In genomic region chr6:170022291-170022722, GRCh38 we compare ENCODE assay signal across 14 cellular contexts.
"Had no signal": no experiment of that assay in that cellular context is flagged by ENCODE, and none has a peak within 500 bp of the region (broad histone marks: within the 10 kb centered on the region; RNA-seq: fewer than 3 reads in every experiment).

No MANE protein-coding gene starts in this region.

- H3K9me3 ChIP-seq: gastroesophageal sphincter, left lung, prostate gland had no signal

- H3K9me3 Mint-ChIP-seq: activated CD4-positive, alpha-beta T cell treated with anti-CD3 and anti-CD28 coated beads, Interleukin-2, amount 10 ng/mL, durations not matched to agents 24 days and 14 days; activated T-helper 17 cell treated with anti-CD3 and anti-CD28 coated beads, Interleukin-2, amount 50 U/mL, for 72 hours; nephron; stimulated activated naive B cell treated with anti-CD40 and anti-IgM and Interleukin-4, amounts not matched to agents 10 μg/mL and 1 μg/mL and 100 μg/mL, for 72 hours had no signal

- ATAC-seq: activated T-helper 17 cell treated with anti-CD3 and anti-CD28 coated beads, Interleukin-2, amount 50 U/mL, for 72 hours; left lung; stimulated activated naive B cell treated with anti-CD40 and anti-IgM and Interleukin-4, amounts not matched to agents 10 μg/mL and 1 μg/mL and 100 μg/mL, for 72 hours; T-helper 17 cell had no signal

- H3K4me1 Mint-ChIP-seq: activated CD4-positive, alpha-beta T cell treated with anti-CD3 and anti-CD28 coated beads, Interleukin-2, amount 10 ng/mL, durations not matched to agents 24 days and 14 days; activated T-helper 17 cell treated with anti-CD3 and anti-CD28 coated beads, Interleukin-2, amount 50 U/mL, for 72 hours; stimulated activated naive B cell treated with anti-CD40 and anti-IgM and Interleukin-4, amounts not matched to agents 10 μg/mL and 1 μg/mL and 100 μg/mL, for 72 hours; T-helper 17 cell had no signal

- H3K27ac ChIP-seq: left lung, prostate gland had no signal

- H3K36me3 ChIP-seq: gastroesophageal sphincter, left lung, prostate gland had no signal

- H3K27ac Mint-ChIP-seq: activated CD4-positive, alpha-beta T cell treated with anti-CD3 and anti-CD28 coated beads, Interleukin-2, amount 10 ng/mL, durations not matched to agents 24 days and 14 days; activated T-helper 17 cell treated with anti-CD3 and anti-CD28 coated beads, Interleukin-2, amount 50 U/mL, for 72 hours; nephron; stimulated activated naive B cell treated with anti-CD40 and anti-IgM and Interleukin-4, amounts not matched to agents 10 μg/mL and 1 μg/mL and 100 μg/mL, for 72 hours; T-helper 17 cell had no signal

- DNase-seq: activated CD4-positive, alpha-beta T cell treated with anti-CD3 and anti-CD28 coated beads, Interleukin-2, amount 10 ng/mL, durations not matched to agents 24 days and 14 days; activated CD4-positive, CD25-positive, alpha-beta regulatory T cell; activated naive CD4-positive, alpha-beta T cell treated with anti-CD3 and anti-CD28 coated beads, Interleukin-2, amount 50 U/mL, for 16 hours; amniotic stem cell; caudate nucleus; mesendoderm; stimulated activated CD4-positive, alpha-beta T cell treated with anti-CD3 and anti-CD28 coated beads, Interleukin-12 subunit alpha, Interleukin-12 subunit beta, amount 100 ng/mL, for 4 hours; stimulated activated naive B cell treated with anti-CD40 and anti-IgM and Interleukin-4, amounts not matched to agents 10 μg/mL and 1 μg/mL and 100 μg/mL, for 72 hours; T-helper 17 cell had no signal

- H3K4me3 ChIP-seq: left lung, prostate gland had no signal

- H3K36me3 Mint-ChIP-seq: stimulated activated naive B cell treated with anti-CD40 and anti-IgM and Interleukin-4, amounts not matched to agents 10 μg/mL and 1 μg/mL and 100 μg/mL, for 72 hours had no signal

- H3K4me3 Mint-ChIP-seq: activated CD4-positive, alpha-beta T cell treated with anti-CD3 and anti-CD28 coated beads, Interleukin-2, amount 10 ng/mL, durations not matched to agents 24 days and 14 days; activated T-helper 17 cell treated with anti-CD3 and anti-CD28 coated beads, Interleukin-2, amount 50 U/mL, for 72 hours; nephron; stimulated activated naive B cell treated with anti-CD40 and anti-IgM and Interleukin-4, amounts not matched to agents 10 μg/mL and 1 μg/mL and 100 μg/mL, for 72 hours; T-helper 17 cell had no signal
